In genomic region chr3:52780298-52780585, GRCh38 we compare ENCODE assay signal across 15 cellular contexts. TPM values are rescaled to one million over a fixed set of nuclear protein-coding genes. Genes with fewer than 3 reads are reported as not detected.
DNase-seq lines count a peak whose midpoint lies in the region; ATAC-seq and TF ChIP-seq lines count a peak whose summit lies in the region.
"Had no signal": no experiment of that assay in that cellular context is flagged by ENCODE, and none has a peak within 500 bp of the region (broad histone marks: within the 10 kb centered on the region; RNA-seq: fewer than 3 reads in every experiment).

No MANE protein-coding gene starts in this region.

- no peaks in the 10 kb centered on the region for H3K27me3 ChIP-seq in BLaER1 treated with 17β-estradiol and CSF1 and Interleukin-3, amounts not matched to agents 10 nM and 100 nM
- H3K27me3 ChIP-seq in transverse colon, result no peaks in the 10 kb centered on the region
- H3K27me3 ChIP-seq: Peyer's patch had no signal

- peak overlapping the region in 6 of 11 experiments; percentile 16 to 66 (median 56); a peak in 6 of 22 replicates for H3K27ac ChIP-seq in BLaER1 treated with 17β-estradiol and CSF1 and Interleukin-3, amounts not matched to agents 10 nM and 100 nM
- no peak overlapping the region for H3K27ac ChIP-seq in transverse colon
- H3K27ac ChIP-seq: Peyer's patch had no signal

- H3K4me1 Mint-ChIP-seq in activated T-cell treated with anti-CD3 and anti-CD28 coated beads, Interleukin-2, amount 50 U/mL, for 24 hours (ENCODE audit: low read depth), result no peaks in the 10 kb centered on the region
- H3K4me1 Mint-ChIP-seq in activated T-cell treated with anti-CD3 and anti-CD28 coated beads, Interleukin-2, amount 50 U/mL, for 72 hours (ENCODE audit: low read depth), result no peaks in the 10 kb centered on the region
- H3K4me1 Mint-ChIP-seq in memory B cell, result peaks cover 12% of the 10 kb centered on the region
- H3K4me1 Mint-ChIP-seq: CD8-positive, alpha-beta memory T cell had no signal

- no peak overlapping the region for H3K27ac Mint-ChIP-seq in activated T-cell treated with anti-CD3 and anti-CD28 coated beads, Interleukin-2, amount 50 U/mL, for 24 hours
- H3K27ac Mint-ChIP-seq in activated T-cell treated with anti-CD3 and anti-CD28 coated beads, Interleukin-2, amount 50 U/mL, for 72 hours, result no peak overlapping the region
- H3K27ac Mint-ChIP-seq in memory B cell, result peak overlapping the region; percentile 99
- H3K27ac Mint-ChIP-seq: CD8-positive, alpha-beta memory T cell had no signal

- H3K4me3 ChIP-seq in BLaER1 treated with 17β-estradiol and CSF1 and Interleukin-3, amounts not matched to agents 10 nM and 100 nM, result no peak overlapping the region
- no peak overlapping the region for H3K4me3 ChIP-seq in transverse colon
- H3K4me3 ChIP-seq: Peyer's patch had no signal

- H4K20me1 ChIP-seq in BLaER1 treated with 17β-estradiol and CSF1 and Interleukin-3, amounts not matched to agents 10 nM and 100 nM, result no peaks in the 10 kb centered on the region

- H3K9ac ChIP-seq in BLaER1 treated with 17β-estradiol and CSF1 and Interleukin-3, amounts not matched to agents 10 nM and 100 nM, result no peak overlapping the region

- no peaks in the 10 kb centered on the region for H3K9me3 Mint-ChIP-seq in activated T-cell treated with anti-CD3 and anti-CD28 coated beads, Interleukin-2, amount 50 U/mL, for 24 hours
- H3K9me3 Mint-ChIP-seq in activated T-cell treated with anti-CD3 and anti-CD28 coated beads, Interleukin-2, amount 50 U/mL, for 72 hours, result no peaks in the 10 kb centered on the region
- H3K9me3 Mint-ChIP-seq in memory B cell, result no peaks in the 10 kb centered on the region
- H3K9me3 Mint-ChIP-seq: CD8-positive, alpha-beta memory T cell had no signal

- peaks cover 14% of the 10 kb centered on the region for H3K27me3 Mint-ChIP-seq in activated T-cell treated with anti-CD3 and anti-CD28 coated beads, Interleukin-2, amount 50 U/mL, for 24 hours
- H3K27me3 Mint-ChIP-seq in activated T-cell treated with anti-CD3 and anti-CD28 coated beads, Interleukin-2, amount 50 U/mL, for 72 hours (ENCODE audit: low read depth), result peaks cover 5% of the 10 kb centered on the region
- H3K27me3 Mint-ChIP-seq in memory B cell, result no peaks in the 10 kb centered on the region

- no peak for TF ChIP-seq POLR2A in transverse colon (IDR thresholded peaks at IDR 0.05)

- peak; percentile 11 for DNase-seq in activated T-cell treated with anti-CD3 and anti-CD28 coated beads, Interleukin-2, amount 50 U/mL, for 24 hours
- DNase-seq in activated T-cell treated with anti-CD3 and anti-CD28 coated beads, Interleukin-2, amount 50 U/mL, for 72 hours, result no peak
- no peak for DNase-seq in memory B cell (ENCODE audit: low spot score in 2 of 2)
- DNase-seq in transverse colon, result peak; percentile 3
- DNase-seq in cerebellum (ENCODE audit: low spot score), result no peak
- DNase-seq in DMS79 (lab: John Stamatoyannopoulos, UW), result no peak
- DNase-seq: CD8-positive, alpha-beta memory T cell; DMS53; NCI-H1694 treated with DMSO at 0.1 percent for 48 hours; NCI-H510A; NCI-H748 treated with DMSO at 0.1 percent for 48 hours; NK-92 treated with Interleukin-12 subunit alpha and Interleukin-12 subunit beta, amount 100 ng/mL, for 24 hours had no signal

- H3K4me1 ChIP-seq in BLaER1 treated with 17β-estradiol and CSF1 and Interleukin-3, amounts not matched to agents 10 nM and 100 nM, result peaks cover 17 to 52% (median 45%) of the 10 kb centered on the region in 10 experiments
- H3K4me1 ChIP-seq in transverse colon, result peaks cover 0 to under 1% (median 0%) of the 10 kb centered on the region in 4 donors
- H3K4me1 ChIP-seq: Peyer's patch had no signal

- WGBS in transverse colon (ENCODE audit: low coverage in 1 of 2), 2 donors, result 91% methylated on average over 1 of the region's 1 CpG; no CpG with 5 or more reads in 1 of the 2 donors

- H3K36me3 Mint-ChIP-seq in activated T-cell treated with anti-CD3 and anti-CD28 coated beads, Interleukin-2, amount 50 U/mL, for 24 hours (ENCODE audit: low read depth), result no peaks in the 10 kb centered on the region
- H3K36me3 Mint-ChIP-seq in activated T-cell treated with anti-CD3 and anti-CD28 coated beads, Interleukin-2, amount 50 U/mL, for 72 hours (ENCODE audit: insufficient read depth in 2 of 2), result no peaks in the 10 kb centered on the region
- H3K36me3 Mint-ChIP-seq in memory B cell, result no peaks in the 10 kb centered on the region
- H3K36me3 Mint-ChIP-seq: CD8-positive, alpha-beta memory T cell had no signal

- TF ChIP-seq EP300 in transverse colon (IDR thresholded peaks at IDR 0.05; ENCODE audit: low read depth), result no peak

- no peak overlapping the region for H3K4me3 Mint-ChIP-seq in activated T-cell treated with anti-CD3 and anti-CD28 coated beads, Interleukin-2, amount 50 U/mL, for 24 hours
- H3K4me3 Mint-ChIP-seq in activated T-cell treated with anti-CD3 and anti-CD28 coated beads, Interleukin-2, amount 50 U/mL, for 72 hours, result no peak overlapping the region
- no peak overlapping the region for H3K4me3 Mint-ChIP-seq in memory B cell
- H3K4me3 Mint-ChIP-seq: CD8-positive, alpha-beta memory T cell had no signal

- no peak for TF ChIP-seq CTCF in transverse colon (IDR thresholded peaks at IDR 0.05)

- no peak for ATAC-seq in activated T-cell treated with anti-CD3 and anti-CD28 coated beads, Interleukin-2, amount 50 U/mL, for 72 hours (replicated peaks in 1 of 2)
- ATAC-seq in memory B cell (ENCODE audit: low read depth), result no peak

- H3K36me3 ChIP-seq in BLaER1 treated with 17β-estradiol and CSF1 and Interleukin-3, amounts not matched to agents 10 nM and 100 nM, result no peaks in the 10 kb centered on the region
- no peaks in the 10 kb centered on the region for H3K36me3 ChIP-seq in transverse colon
- H3K36me3 ChIP-seq: Peyer's patch had no signal

- intact Hi-C loops in transverse colon (cut with DNase I; ENCODE audit: low total_unique reads), result no loop called here

- in situ Hi-C loops in transverse colon (cut with MboI; ENCODE audit: low pct_ligation_motif_present in 1 of 4, low pct_unique_long_range_greater_than_20kb in 1 of 4, low sequenced_read_pairs in 3 of 4), result no loop called here

- H3K4me2 ChIP-seq in BLaER1 treated with 17β-estradiol and CSF1 and Interleukin-3, amounts not matched to agents 10 nM and 100 nM, result peak overlapping the region in 9 of 11 experiments; percentile 52 to 83 (median 59); a peak in 13 of 22 replicates

- H3K9me3 ChIP-seq in BLaER1 treated with 17β-estradiol and CSF1 and Interleukin-3, amounts not matched to agents 10 nM and 100 nM (replicated peaks in 1 of 11), result no peaks in the 10 kb centered on the region
- H3K9me3 ChIP-seq in transverse colon, result no peaks in the 10 kb centered on the region
- H3K9me3 ChIP-seq: Peyer's patch had no signal

RNA-seq across cellular contexts. Expression of gene ITIH1, which starts 2.8 kb away (rescaled TPM):
- total RNA-seq in activated T-cell treated with anti-CD3 and anti-CD28 coated beads, Interleukin-2, amount 50 U/mL, for 72 hours, result not detected
- total RNA-seq in transverse colon (not detected), cerebellum (0.18 TPM)
- total RNA-seq: A172; CD8-positive, alpha-beta memory T cell; Peyer's patch had no signal

RNA-seq across cellular contexts. Expression of gene NEK4, which starts 9.5 kb away (rescaled TPM):
- 10 to 100 TPM; 15.9 to 25.6 TPM for total RNA-seq in activated T-cell treated with anti-CD3 and anti-CD28 coated beads, Interleukin-2, amount 50 U/mL, for 72 hours
- total RNA-seq in transverse colon, result 10 to 100 TPM; 14.6 to 35.0 (median 22.1) TPM
- 45.5 TPM for total RNA-seq in cerebellum

RNA-seq across cellular contexts. Expression of gene ITIH3, which starts 14.4 kb away (rescaled TPM):
- not detected for total RNA-seq in activated T-cell treated with anti-CD3 and anti-CD28 coated beads, Interleukin-2, amount 50 U/mL, for 72 hours
- total RNA-seq in transverse colon, result 1 to 10 TPM in 1 of 4 donors, under 1 TPM in 1, not detected in 2; 0.27 to 1.6 TPM
- 0.45 TPM for total RNA-seq in cerebellum
- total RNA-seq: CD8-positive, alpha-beta memory T cell had no signal

RNA-seq across cellular contexts. Expression of gene ITIH4, which starts 50.2 kb away (rescaled TPM):
- total RNA-seq in activated T-cell treated with anti-CD3 and anti-CD28 coated beads, Interleukin-2, amount 50 U/mL, for 72 hours, result 10 to 100 TPM; 21.8 to 24.5 TPM
- total RNA-seq in transverse colon (1 to 10 TPM in 3 of 4 donors, under 1 TPM in 1; 0.60 to 9.5 (median 4.9) TPM), cerebellum (8.0 TPM)

RNA-seq across cellular contexts. Expression of gene MUSTN1, which starts 54.6 kb away (rescaled TPM):
- total RNA-seq in activated T-cell treated with anti-CD3 and anti-CD28 coated beads, Interleukin-2, amount 50 U/mL, for 72 hours, result 1 to 10 TPM; 1.3 TPM
- 10 to 100 TPM in 2 of 4 donors, 1 to 10 TPM in 2; 3.0 to 26.5 (median 11.8) TPM for total RNA-seq in transverse colon
- 0.82 TPM for total RNA-seq in cerebellum

Comparison
In these comparisons a context has a peak if more than half of its experiments do, and no peak if none do; other contexts are left out.
1. DNase-seq: peak in activated T-cell treated with anti-CD3 and anti-CD28 coated beads, Interleukin-2, amount 50 U/mL, for 24 hours (single experiment) and transverse colon (single experiment); none in activated T-cell treated with anti-CD3 and anti-CD28 coated beads, Interleukin-2, amount 50 U/mL, for 72 hours (0 of 2), memory B cell (0 of 2), cerebellum (single experiment) and DMS79 (single experiment).
2. H3K27ac ChIP-seq: peak in BLaER1 treated with 17β-estradiol and CSF1 and Interleukin-3, amounts not matched to agents 10 nM and 100 nM (6 of 11); none in transverse colon (0 of 4).